In the genomic region with DNA sequence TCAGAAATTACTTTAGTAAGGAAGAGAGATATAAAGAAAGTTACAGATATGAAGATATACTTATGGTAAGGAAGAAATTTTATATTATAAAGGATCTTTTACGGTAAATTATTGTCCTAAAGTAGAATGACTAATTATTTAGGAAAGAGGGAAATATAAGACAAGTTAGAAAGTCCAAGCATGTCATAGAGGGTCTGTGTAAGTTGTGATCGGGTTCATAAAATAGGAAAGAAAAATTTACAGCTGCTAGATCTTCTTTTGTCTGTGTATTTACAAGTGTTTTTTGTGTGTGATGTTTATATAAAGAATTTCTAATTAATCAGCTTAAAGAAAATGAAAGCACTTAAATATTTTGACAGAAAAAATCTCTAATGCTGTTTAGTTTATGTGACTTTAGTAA, we compare ENCODE assay signal across 11 cellular contexts.
"Had no signal": no experiment of that assay in that cellular context is flagged by ENCODE, and none has a peak within 500 bp of the region (broad histone marks: within the 10 kb centered on the region; RNA-seq: fewer than 3 reads in every experiment).

No MANE protein-coding gene starts in this region.

- H3K9me3 Mint-ChIP-seq: activated CD4-positive, alpha-beta T cell treated with anti-CD3 and anti-CD28 coated beads, Interleukin-2, amount 10 ng/mL, durations not matched to agents 7 days and 5 days; activated naive CD4-positive, alpha-beta T cell treated with anti-CD3 and anti-CD28 coated beads, Interleukin-2, amount 50 U/mL, for 72 hours had no signal

- H3K4me3 Mint-ChIP-seq: activated CD4-positive, alpha-beta T cell treated with anti-CD3 and anti-CD28 coated beads, Interleukin-2, amount 10 ng/mL, durations not matched to agents 7 days and 5 days; activated T-cell treated with anti-CD3 and anti-CD28 coated beads, Interleukin-2, amount 50 U/mL, for 72 hours; natural killer cell treated with Interleukin-12 subunit alpha and Interleukin-12 subunit beta and Interleukin-15 and Interleukin-18, amount 100 ng/mL, for 72 hours; stimulated activated effector memory CD8-positive, alpha-beta T cell treated with anti-CD3 and anti-CD28 coated beads, Interleukin-12 subunit alpha, Interleukin-12 subunit beta, amount 100 ng/mL, for 72 hours; T-helper 2 cell treated with Interferon-gamma antibody and Interleukin-4, amounts not matched to agents 5 μg/mL and 100 μg/mL, for 36 hours had no signal

- H3K27me3 Mint-ChIP-seq: activated CD4-positive, alpha-beta T cell treated with anti-CD3 and anti-CD28 coated beads, Interleukin-2, amount 10 ng/mL, durations not matched to agents 7 days and 5 days; natural killer cell treated with Interleukin-12 subunit alpha and Interleukin-12 subunit beta and Interleukin-15 and Interleukin-18, amount 100 ng/mL, for 72 hours had no signal

- DNase-seq: activated CD4-positive, alpha-beta T cell treated with anti-CD3 and anti-CD28 coated beads, Interleukin-2, amount 10 ng/mL, durations not matched to agents 7 days and 5 days; activated CD4-positive, CD25-positive, alpha-beta regulatory T cell; activated CD8-positive, alpha-beta memory T cell treated with anti-CD3 and anti-CD28 coated beads, Interleukin-2, amount 50 U/mL, for 48 hours; activated gamma-delta T cell; activated T-cell treated with anti-CD3 and anti-CD28 coated beads, Interleukin-2, amount 50 U/mL, for 72 hours; kidney glomerular epithelial cell; stimulated activated CD4-positive, alpha-beta T cell treated with anti-CD3 and anti-CD28 coated beads, Interleukin-12 subunit alpha, Interleukin-12 subunit beta, amount 100 ng/mL, for 4 hours had no signal

- H3K4me1 Mint-ChIP-seq: activated CD4-positive, alpha-beta T cell treated with anti-CD3 and anti-CD28 coated beads, Interleukin-2, amount 10 ng/mL, durations not matched to agents 7 days and 5 days; stimulated activated effector memory CD8-positive, alpha-beta T cell treated with anti-CD3 and anti-CD28 coated beads, Interleukin-12 subunit alpha, Interleukin-12 subunit beta, amount 100 ng/mL, for 72 hours had no signal

- H3K27ac Mint-ChIP-seq: activated CD4-positive, alpha-beta T cell treated with anti-CD3 and anti-CD28 coated beads, Interleukin-2, amount 10 ng/mL, durations not matched to agents 7 days and 5 days; activated naive CD4-positive, alpha-beta T cell treated with anti-CD3 and anti-CD28 coated beads, Interleukin-2, amount 50 U/mL, for 72 hours; activated T-cell treated with anti-CD3 and anti-CD28 coated beads, Interleukin-2, amount 50 U/mL, for 72 hours; natural killer cell treated with Interleukin-12 subunit alpha and Interleukin-12 subunit beta and Interleukin-15 and Interleukin-18, amount 100 ng/mL, for 72 hours; stimulated activated effector memory CD8-positive, alpha-beta T cell treated with anti-CD3 and anti-CD28 coated beads, Interleukin-12 subunit alpha, Interleukin-12 subunit beta, amount 100 ng/mL, for 72 hours; T-helper 2 cell treated with Interferon-gamma antibody and Interleukin-4, amounts not matched to agents 5 μg/mL and 100 μg/mL, for 36 hours had no signal

- ATAC-seq: activated naive CD4-positive, alpha-beta T cell treated with anti-CD3 and anti-CD28 coated beads, Interleukin-2, amount 50 U/mL, for 72 hours; activated T-cell treated with anti-CD3 and anti-CD28 coated beads, Interleukin-2, amount 50 U/mL, for 72 hours; natural killer cell treated with Interleukin-12 subunit alpha and Interleukin-12 subunit beta and Interleukin-15 and Interleukin-18, amount 100 ng/mL, for 72 hours; stimulated activated effector memory CD8-positive, alpha-beta T cell treated with anti-CD3 and anti-CD28 coated beads, Interleukin-12 subunit alpha, Interleukin-12 subunit beta, amount 100 ng/mL, for 72 hours had no signal

- H3K36me3 Mint-ChIP-seq: activated naive CD4-positive, alpha-beta T cell treated with anti-CD3 and anti-CD28 coated beads, Interleukin-2, amount 50 U/mL, for 72 hours; natural killer cell treated with Interleukin-12 subunit alpha and Interleukin-12 subunit beta and Interleukin-15 and Interleukin-18, amount 100 ng/mL, for 72 hours; stimulated activated effector memory CD8-positive, alpha-beta T cell treated with anti-CD3 and anti-CD28 coated beads, Interleukin-12 subunit alpha, Interleukin-12 subunit beta, amount 100 ng/mL, for 72 hours had no signal
